ENCODE assay signal across 16 cellular contexts in the genomic region with DNA sequence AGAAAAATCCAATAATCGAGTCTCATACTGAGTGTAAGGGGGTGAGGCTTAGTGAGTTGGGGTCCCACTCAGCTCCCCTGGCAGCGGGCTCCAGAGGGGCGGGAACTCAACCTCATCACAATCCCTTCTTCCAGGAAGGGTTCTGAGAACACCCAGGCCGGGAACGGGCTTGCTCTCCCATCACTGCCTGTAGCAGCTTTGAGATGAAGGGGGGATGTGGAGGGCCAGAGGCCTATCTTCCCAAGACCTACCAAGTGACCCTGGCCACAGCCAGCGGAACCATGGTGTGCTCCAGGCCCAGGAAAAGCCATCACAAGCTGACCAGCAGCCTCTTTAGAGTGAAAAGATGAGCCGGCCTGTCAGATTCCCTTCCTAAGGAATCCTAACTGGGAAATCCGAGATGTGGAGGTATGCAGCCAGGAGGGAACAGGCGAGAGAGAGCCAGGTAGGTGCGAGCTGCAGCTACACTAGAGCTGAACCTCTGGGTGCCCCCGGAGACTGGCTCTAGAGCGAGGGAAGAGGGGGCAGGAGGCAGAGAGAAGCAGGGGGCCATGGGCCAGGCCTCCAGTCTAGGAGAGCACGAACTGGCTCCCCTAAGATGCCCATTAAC. TPM values are rescaled to one million over a fixed set of nuclear protein-coding genes. Genes with fewer than 3 reads are reported as not detected.
"Had no signal": no experiment of that assay in that cellular context is flagged by ENCODE, and none has a peak within 500 bp of the region (broad histone marks: within the 10 kb centered on the region; RNA-seq: fewer than 3 reads in every experiment).

No MANE protein-coding gene starts in this region.

- H3K4me3 Mint-ChIP-seq: activated CD8-positive, alpha-beta T cell treated with anti-CD3 and anti-CD28 coated beads for 36 hours; naive thymus-derived CD8-positive, alpha-beta T cell; stimulated activated naive CD8-positive, alpha-beta T cell treated with anti-CD3 and anti-CD28 coated beads, Interleukin-15, Interleukin-2, amounts not matched to agents 100 ng/mL and 50 ng/mL, for 24 hours had no signal

- H3K9me3 Mint-ChIP-seq: activated CD8-positive, alpha-beta T cell treated with anti-CD3 and anti-CD28 coated beads for 36 hours; naive thymus-derived CD8-positive, alpha-beta T cell; stimulated activated naive CD8-positive, alpha-beta T cell treated with anti-CD3 and anti-CD28 coated beads, Interleukin-15, Interleukin-2, amounts not matched to agents 100 ng/mL and 50 ng/mL, for 24 hours had no signal

- H3K27ac Mint-ChIP-seq: activated CD8-positive, alpha-beta T cell treated with anti-CD3 and anti-CD28 coated beads for 36 hours; stimulated activated naive CD8-positive, alpha-beta T cell treated with anti-CD3 and anti-CD28 coated beads, Interleukin-15, Interleukin-2, amounts not matched to agents 100 ng/mL and 50 ng/mL, for 24 hours had no signal

- DNase-seq: activated CD4-positive, alpha-beta T cell treated with anti-CD3 and anti-CD28 coated beads for 48 hours; activated CD8-positive, alpha-beta T cell treated with anti-CD3 and anti-CD28 coated beads for 36 hours; activated naive CD4-positive, alpha-beta T cell treated with anti-CD3 and anti-CD28 coated beads, Interleukin-2, amount 50 U/mL, for 16 hours; activated T-cell treated with anti-CD3 and anti-CD28 coated beads, Interleukin-2, amount 50 U/mL, for 1 hour; kidney glomerular epithelial cell; left ventricle myocardium inferior; naive thymus-derived CD8-positive, alpha-beta T cell; stimulated activated CD4-positive, alpha-beta T cell treated with anti-CD3 and anti-CD28 coated beads, Interleukin-15, amount 100 ng/mL, for 24 hours; stimulated activated CD4-positive, alpha-beta T cell treated with anti-CD3 and anti-CD28 coated beads, Interleukin-2, amount 100 ng/mL, for 48 hours; T-helper 1 cell; T-helper 9 cell; upper lobe of right lung had no signal

- H3K4me3 ChIP-seq: coronary artery, left ventricle myocardium inferior, suprapubic skin, upper lobe of right lung had no signal

- H3K36me3 ChIP-seq: heart right ventricle, left ventricle myocardium inferior, suprapubic skin, upper lobe of right lung had no signal

- H3K9me3 ChIP-seq: heart right ventricle, left ventricle myocardium inferior, suprapubic skin, upper lobe of right lung had no signal

- H3K4me1 ChIP-seq: upper lobe of right lung had no signal

- ATAC-seq: activated CD8-positive, alpha-beta T cell treated with anti-CD3 and anti-CD28 coated beads for 36 hours; naive thymus-derived CD8-positive, alpha-beta T cell; upper lobe of right lung had no signal

- H3K36me3 Mint-ChIP-seq: naive thymus-derived CD8-positive, alpha-beta T cell had no signal

- H3K27ac ChIP-seq: left ventricle myocardium inferior had no signal

- H3K27me3 ChIP-seq: suprapubic skin had no signal

RNA-seq across cellular contexts. Expression of a gene that starts 18.5 kb away (rescaled TPM):
- total RNA-seq: activated CD8-positive, alpha-beta T cell treated with anti-CD3 and anti-CD28 coated beads for 36 hours; left ventricle myocardium inferior; naive thymus-derived CD8-positive, alpha-beta T cell had no signal
- polyA plus RNA-seq: naive thymus-derived CD8-positive, alpha-beta T cell had no signal
